Comparison of ENCODE assay signal across 8 cellular contexts in the genomic region with DNA sequence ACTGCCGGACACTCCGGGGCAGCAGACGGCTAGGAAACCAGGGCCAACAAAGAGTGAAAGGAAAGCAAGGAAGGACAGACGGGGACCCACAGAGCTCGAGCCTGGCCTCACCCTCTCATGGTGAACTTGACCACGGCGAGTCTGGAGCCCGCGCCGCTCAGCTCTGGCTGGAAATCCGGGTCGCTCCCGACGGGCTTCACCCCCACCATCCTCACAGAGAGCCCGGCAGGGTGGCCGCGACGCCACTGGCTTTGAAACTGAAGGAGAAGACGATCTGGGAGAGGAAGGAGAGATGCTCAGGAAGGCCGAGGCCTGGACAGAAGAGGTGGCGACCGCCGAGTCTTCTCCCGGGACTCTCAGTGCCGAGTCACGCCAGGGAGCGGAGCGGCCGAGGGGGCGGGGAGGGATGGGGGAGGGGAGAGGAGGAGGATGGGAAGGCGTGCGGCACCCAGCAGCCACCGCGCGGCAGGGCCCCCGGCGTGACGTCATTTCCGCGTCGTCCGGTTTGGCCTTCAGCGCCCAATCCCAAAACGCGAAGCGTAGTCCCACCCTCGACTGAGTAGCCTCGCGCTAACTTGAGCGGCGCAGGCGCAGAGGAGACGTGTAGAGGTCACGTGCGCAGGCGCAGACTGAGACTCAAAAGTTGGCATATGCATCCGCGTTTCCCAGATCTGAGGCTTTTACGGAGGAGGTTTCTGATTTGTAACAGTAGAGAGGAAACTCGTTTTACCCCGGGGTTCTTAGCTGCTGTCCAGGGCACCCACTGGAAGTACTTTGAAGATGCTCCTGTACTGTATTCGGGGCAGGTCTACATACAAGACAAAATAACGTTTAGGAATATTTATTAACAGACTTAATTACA. TPM values are rescaled to one million over a fixed set of nuclear protein-coding genes. Genes with fewer than 3 reads are reported as not detected.
DNase-seq lines count a peak whose midpoint lies in the region; ATAC-seq and TF ChIP-seq lines count a peak whose summit lies in the region.

A gene (minus strand): TSS at position 361 of the 862 bp plus-strand sequence. CDS start 152 bp downstream, at position 209.

- WGBS in testis, 2 donors = 0% methylated on average over 60 to 63 of the region's 63 CpGs

- peaks cover 45% of the 10 kb centered on the region for H3K4me1 Mint-ChIP-seq in activated naive CD8-positive, alpha-beta T cell (ENCODE audit: low read depth)

- H3K4me3 Mint-ChIP-seq in activated naive CD8-positive, alpha-beta T cell = peak within 1 kb of the TSS; percentile 100

- peak; percentile 9 for TF ChIP-seq POLR2A in testis (IDR thresholded peaks at IDR 0.05)

- peaks cover 9% of the 10 kb centered on the region for H3K36me3 Mint-ChIP-seq in activated naive CD8-positive, alpha-beta T cell

- H3K36me3 ChIP-seq in testis (ENCODE audit: low read depth, missing control alignments) = no peaks in the 10 kb centered on the region

- H3K27ac ChIP-seq in testis = peak within 1 kb of the TSS; percentile 99

- no peaks in the 10 kb centered on the region for H3K27me3 ChIP-seq in testis

- H3K27ac Mint-ChIP-seq in activated naive CD8-positive, alpha-beta T cell = peak within 1 kb of the TSS; percentile 94

- ATAC-seq in HG02623 (IDR thresholded peaks at IDR 0.05; ENCODE audit: unreplicated experiment) (peak; percentile 92), omental fat pad (ENCODE audit: low FRiP score) (peak; percentile 100)

- intact Hi-C loops in testis (cut with DNase I; ENCODE audit: low total_unique reads) = no loop called here

- H3K27me3 Mint-ChIP-seq in activated naive CD8-positive, alpha-beta T cell = no peaks in the 10 kb centered on the region

- DNase-seq in NCI-H1105 (lab: John Stamatoyannopoulos, UW) (peak; percentile 99), SKM-1 treated with dmso at 0.1 percent for 144 hours (lab: John Stamatoyannopoulos, UW; ENCODE audit: unreplicated experiment) (peak; percentile 95), glomerular visceral epithelial cell (ENCODE audit: extremely low spot score) (peak; percentile 99), omental fat pad (ENCODE audit: low spot score) (peak; percentile 95), testis (peak; percentile 99)

- H3K4me1 ChIP-seq in testis = peaks cover 21% of the 10 kb centered on the region

- peak within 1 kb of the TSS; percentile 76 for H3K4me3 ChIP-seq in GM08714 (ENCODE audit: low read length)
- peak within 1 kb of the TSS; percentile 95 to 100 for H3K4me3 ChIP-seq in testis

- no peaks in the 10 kb centered on the region for H3K9me3 Mint-ChIP-seq in activated naive CD8-positive, alpha-beta T cell (ENCODE audit: low read depth)

- H3K9me3 ChIP-seq in testis = no peaks in the 10 kb centered on the region

- TF ChIP-seq CTCF in omental fat pad (IDR thresholded peaks at IDR 0.05) (no peak), testis (IDR thresholded peaks at IDR 0.05) (peak in 1 of 3 experiments; percentile 31)

RNA-seq across cellular contexts. Expression of the gene that starts here (rescaled TPM):
- total RNA-seq in omental fat pad (10 to 100 TPM; 31.4 to 47.4 (median 41.1) TPM), testis (10 to 100 TPM; 60.7 to 62.6 TPM)
- polyA plus RNA-seq in testis (ENCODE audit: insufficient read depth, low read depth, low replicate concordance) = 107 TPM

Comparison
In these comparisons a context has a peak if more than half of its experiments do, and no peak if none do; other contexts are left out.
1. Peak in every context shown above with its lines: DNase-seq, ATAC-seq, H3K4me3 ChIP-seq and H3K27ac ChIP-seq.